Comparison of ENCODE assay signal across 8 cellular contexts in genomic region chr5:61333351-61334223, GRCh38. TPM values are rescaled to one million over a fixed set of nuclear protein-coding genes. Genes with fewer than 3 reads are reported as not detected.
A peak's percentile ranks its signal among the peaks of the same experiment; 100 is the strongest.
DNase-seq lines count a peak whose midpoint lies in the region; ATAC-seq, FAIRE-seq and TF ChIP-seq lines count a peak whose summit lies in the region.

No MANE protein-coding gene starts in this region.

- peaks cover 41% of the 10 kb centered on the region for H3K4me1 ChIP-seq in BLaER1
- H3K4me1 ChIP-seq in HEK293 (ENCODE audit: control insufficient read depth, insufficient read depth, low read length): peaks cover 9% of the 10 kb centered on the region
- peaks cover 30% of the 10 kb centered on the region for H3K4me1 ChIP-seq in keratinocyte (ENCODE audit: control insufficient read depth, extremely low read depth, insufficient read depth, low read length)

- dilution Hi-C loops in keratinocyte (cut with MboI; ENCODE audit: extremely low pct_ligation_motif_present, low sequenced_read_pairs): no loop called here

- peaks cover 26% of the 10 kb centered on the region for H3K4me1 Mint-ChIP-seq in T-helper 1 cell treated with Interleukin-12 subunit alpha and Interleukin-12 subunit beta and Interleukin-4 antibody, amounts not matched to agents 30 μg/mL and 1 μg/mL, for 36 hours (ENCODE audit: low read depth)

- no peak for FAIRE-seq in keratinocyte (lab: Jason Lieb, UNC)

- peaks cover 35% of the 10 kb centered on the region for H3K27me3 Mint-ChIP-seq in T-helper 1 cell treated with Interleukin-12 subunit alpha and Interleukin-12 subunit beta and Interleukin-4 antibody, amounts not matched to agents 30 μg/mL and 1 μg/mL, for 36 hours (ENCODE audit: low read depth)

- peaks cover 60% of the 10 kb centered on the region for H3K79me2 ChIP-seq in keratinocyte (ENCODE audit: control insufficient read depth, insufficient read depth, low read length)

- H3K9me1 ChIP-seq in keratinocyte (ENCODE audit: control insufficient read depth, extremely low read depth, insufficient read depth, low read length): no peaks in the 10 kb centered on the region

- peak overlapping the region; percentile 96 for H3K4me3 ChIP-seq in BLaER1
- H3K4me3 ChIP-seq in HEK293 (ENCODE audit: low read depth, low read length): peak overlapping the region; percentile 99
- H3K4me3 ChIP-seq in keratinocyte (ENCODE audit: control insufficient read depth in 2 of 3, extremely low read depth in 1 of 3, insufficient read depth in 2 of 3, low read depth in 1 of 3, low read length in 3 of 3): peak overlapping the region; percentile 65 to 94 (median 90)

- TF ChIP-seq CTCF in HEK293 (tag by site-specific recombination; IDR thresholded peaks at IDR 0.05): no peak
- TF ChIP-seq CTCF in keratinocyte (optimal IDR thresholded peaks at IDR 0.05 in 1 of 3, IDR thresholded peaks at IDR 0.05 in 1 of 3, conservative IDR thresholded peaks at IDR 0.05 in 1 of 3; ENCODE audit: extremely low read depth in 1 of 3, insufficient read depth in 2 of 3, low read length in 3 of 3): no peak

- CTCF ChIA-PET in HEK293 (lab: Yijun Ruan, JAX): interaction anchor here (0.6 to 1.0 kb wide), 4 partner anchors 21 to 509 kb away, joined by 3 to 5 read pairs (median 3); no protein-coding TSS in a partner anchor

- H3K27me3 ChIP-seq in BLaER1 (no peaks in the 10 kb centered on the region), keratinocyte (ENCODE audit: control insufficient read depth, extremely low read depth, insufficient read depth, low read length) (no peaks in the 10 kb centered on the region)

- peak overlapping the region; percentile 74 for H3K4me3 Mint-ChIP-seq in T-helper 1 cell treated with Interleukin-12 subunit alpha and Interleukin-12 subunit beta and Interleukin-4 antibody, amounts not matched to agents 30 μg/mL and 1 μg/mL, for 36 hours

- H3K27ac ChIP-seq in BLaER1 (peak overlapping the region; percentile 91), HEK293 (ENCODE audit: extremely low read depth, low read depth, low read length) (peak overlapping the region; percentile 74; the same call in 1 of the 2 replicates), caudate nucleus (ENCODE audit: low read depth, low read length) (peak overlapping the region; percentile 78), keratinocyte (ENCODE audit: control insufficient read depth, insufficient read depth, low read length) (peak overlapping the region; percentile 37)

- H3K4me2 ChIP-seq in BLaER1 (peak overlapping the region; percentile 93), keratinocyte (ENCODE audit: control insufficient read depth, extremely low read depth, insufficient read depth, low read depth, low read length) (peak overlapping the region; percentile 95)

- H3K27ac Mint-ChIP-seq in T-helper 1 cell treated with Interleukin-12 subunit alpha and Interleukin-12 subunit beta and Interleukin-4 antibody, amounts not matched to agents 30 μg/mL and 1 μg/mL, for 36 hours: peak overlapping the region; percentile 60

- no peak for ATAC-seq in GM18511 (IDR thresholded peaks at IDR 0.05; ENCODE audit: unreplicated experiment)

- DNase-seq in caudate nucleus (lab: John Stamatoyannopoulos, UW) (peak in 17 of 61 donors; percentile 18 to 69 (median 42)), keratinocyte (ENCODE audit: low read depth, low spot score) (no peak), NCI-H774 (lab: John Stamatoyannopoulos, UW) (no peak)
- peak; percentile 24 for DNase-seq in stimulated activated CD4-positive, alpha-beta T cell treated with anti-CD3 and anti-CD28 coated beads, Interleukin-4, amount 100 ng/mL, for 24 hours

- H3K9me3 ChIP-seq in BLaER1 (peaks cover 9% of the 10 kb centered on the region; the same call in 1 of the 2 replicates), HEK293 (ENCODE audit: control insufficient read depth, insufficient read depth, low read depth, low read length) (no peaks in the 10 kb centered on the region; the same call in 1 of the 2 replicates), keratinocyte (ENCODE audit: control insufficient read depth, low read depth, low read length) (no peaks in the 10 kb centered on the region)

- H3K36me3 Mint-ChIP-seq in T-helper 1 cell treated with Interleukin-12 subunit alpha and Interleukin-12 subunit beta and Interleukin-4 antibody, amounts not matched to agents 30 μg/mL and 1 μg/mL, for 36 hours (ENCODE audit: low read depth): peaks cover 11% of the 10 kb centered on the region

- POLR2A ChIA-PET in HEK293 (lab: Yijun Ruan, JAX): interaction anchor here (1.0 to 1.4 kb wide), 2 partner anchors 17 to 75 kb away, joined by 4 read pairs; no protein-coding TSS in a partner anchor

- H4K20me1 ChIP-seq in BLaER1 (peaks cover 64% of the 10 kb centered on the region), keratinocyte (ENCODE audit: control insufficient read depth, extremely low read depth, insufficient read depth, low read length) (peaks cover 9% of the 10 kb centered on the region)

- H3K9ac ChIP-seq in BLaER1: peak overlapping the region; percentile 94
- H3K9ac ChIP-seq in keratinocyte (ENCODE audit: control insufficient read depth, extremely low read depth, insufficient read depth, low read length): peak overlapping the region; percentile 85

- H3K36me3 ChIP-seq in BLaER1: peaks cover 13% of the 10 kb centered on the region
- no peaks in the 10 kb centered on the region for H3K36me3 ChIP-seq in HEK293 (ENCODE audit: control insufficient read depth in 2 of 2, insufficient read depth in 1 of 2, low read length in 2 of 2)
- H3K36me3 ChIP-seq in keratinocyte (ENCODE audit: control insufficient read depth in 2 of 2, extremely low read depth in 1 of 2, insufficient read depth in 2 of 2, low read length in 2 of 2): no peaks in the 10 kb centered on the region

- no peak overlapping the region for H2AFZ ChIP-seq in keratinocyte (ENCODE audit: control insufficient read depth, low read length)

- H3K9me3 Mint-ChIP-seq in T-helper 1 cell treated with Interleukin-12 subunit alpha and Interleukin-12 subunit beta and Interleukin-4 antibody, amounts not matched to agents 30 μg/mL and 1 μg/mL, for 36 hours: no peaks in the 10 kb centered on the region

TF ChIP-seq in HEK293, 187 proteins besides CTCF, POLR2A, EP300 and RAD21 (continues in another document):
- TF ChIP-seq ZBTB8A (tag by site-specific recombination; IDR thresholded peaks at IDR 0.05) (peak; percentile 35; the same call in 1 of the 2 replicates), ZNF354C (tag by site-specific recombination; IDR thresholded peaks at IDR 0.05; ENCODE audit: borderline replicate concordance, low read depth) (no peak), ZNF843 (tag by site-specific recombination; IDR thresholded peaks at IDR 0.05) (no peak), ZNF560 (tag by site-specific recombination; IDR thresholded peaks at IDR 0.05; ENCODE audit: borderline replicate concordance) (no peak), ZNF658 (tag by site-specific recombination; IDR thresholded peaks at IDR 0.05) (no peak), ZNF221 (tag by site-specific recombination; IDR thresholded peaks at IDR 0.05; ENCODE audit: borderline replicate concordance) (no peak)
- TF ChIP-seq, protein P1, sequence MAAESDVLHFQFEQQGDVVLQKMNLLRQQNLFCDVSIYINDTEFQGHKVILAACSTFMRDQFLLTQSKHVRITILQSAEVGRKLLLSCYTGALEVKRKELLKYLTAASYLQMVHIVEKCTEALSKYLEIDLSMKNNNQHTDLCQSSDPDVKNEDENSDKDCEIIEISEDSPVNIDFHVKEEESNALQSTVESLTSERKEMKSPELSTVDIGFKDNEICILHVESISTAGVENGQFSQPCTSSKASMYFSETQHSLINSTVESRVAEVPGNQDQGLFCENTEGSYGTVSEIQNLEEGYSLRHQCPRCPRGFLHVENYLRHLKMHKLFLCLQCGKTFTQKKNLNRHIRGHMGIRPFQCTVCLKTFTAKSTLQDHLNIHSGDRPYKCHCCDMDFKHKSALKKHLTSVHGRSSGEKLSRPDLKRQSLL (tag by site-specific recombination; IDR thresholded peaks at IDR 0.05): no peak
- TF ChIP-seq, protein P2, sequence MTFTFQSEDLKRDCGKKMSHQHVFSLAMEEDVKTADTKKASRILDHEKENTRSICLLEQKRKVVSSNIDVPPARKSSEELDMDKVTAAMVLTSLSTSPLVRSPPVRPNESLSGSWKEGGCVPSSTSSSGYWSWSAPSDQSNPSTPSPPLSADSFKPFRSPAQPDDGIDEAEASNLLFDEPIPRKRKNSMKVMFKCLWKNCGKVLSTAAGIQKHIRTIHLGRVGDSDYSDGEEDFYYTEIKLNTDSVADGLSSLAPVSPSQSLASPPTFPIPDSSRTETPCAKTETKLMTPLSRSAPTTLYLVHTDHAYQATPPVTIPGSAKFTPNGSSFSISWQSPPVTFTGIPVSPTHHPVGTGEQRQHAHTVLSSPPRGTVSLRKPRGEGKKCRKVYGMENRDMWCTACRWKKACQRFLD (tag by site-specific recombination; IDR thresholded peaks at IDR 0.05): no peak
- TF ChIP-seq, protein P3, sequence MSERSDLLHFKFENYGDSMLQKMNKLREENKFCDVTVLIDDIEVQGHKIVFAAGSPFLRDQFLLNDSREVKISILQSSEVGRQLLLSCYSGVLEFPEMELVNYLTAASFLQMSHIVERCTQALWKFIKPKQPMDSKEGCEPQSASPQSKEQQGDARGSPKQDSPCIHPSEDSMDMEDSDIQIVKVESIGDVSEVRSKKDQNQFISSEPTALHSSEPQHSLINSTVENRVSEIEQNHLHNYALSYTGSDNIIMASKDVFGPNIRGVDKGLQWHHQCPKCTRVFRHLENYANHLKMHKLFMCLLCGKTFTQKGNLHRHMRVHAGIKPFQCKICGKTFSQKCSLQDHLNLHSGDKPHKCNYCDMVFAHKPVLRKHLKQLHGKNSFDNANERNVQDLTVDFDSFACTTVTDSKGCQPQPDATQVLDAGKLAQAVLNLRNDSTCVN (tag by site-specific recombination; optimal IDR thresholded peaks at IDR 0.05): peak; percentile 56

RNA-seq across cellular contexts. Expression of gene ZSWIM6, which starts 1.5 kb away (rescaled TPM):
- polyA plus RNA-seq in keratinocyte: 8.6 to 10.8 TPM (median 9.9 TPM) in 3 replicates
- 4.0 TPM for polyA plus RNA-seq in keratinocyte (2011; ENCODE audit: low read depth)
- polyA plus RNA-seq in keratinocyte (2011; cell fraction: cytosol; rRNA removed): 3.8 and 5.9 TPM in 2 replicates
- polyA plus RNA-seq in keratinocyte (2011; cell fraction: nucleus; rRNA removed): 22.8 TPM in 2 replicates
- polyA plus RNA-seq in keratinocyte (2012; ENCODE audit: low replicate concordance): 5.3 and 8.5 TPM in 2 replicates
- polyA minus RNA-seq in keratinocyte: 13.6 to 25.3 TPM (median 22.6 TPM) in 3 replicates
- 8.1 TPM for polyA minus RNA-seq in keratinocyte (2011; cell fraction: cytosol; rRNA and poly(A)+ RNA removed)
- 22.2 and 34.2 TPM in 2 replicates for polyA minus RNA-seq in keratinocyte (2011; cell fraction: nucleus; rRNA and poly(A)+ RNA removed)

Comparison
In these comparisons a context has a peak if more than half of its experiments do, and no peak if none do; other contexts are left out.
1. H3K27ac ChIP-seq: peak in every context shown above with its lines; median percentile 91 in BLaER1; 78 in caudate nucleus; 74 in HEK293; 37 in keratinocyte.